28 cellular contexts compared by ENCODE assay signal in the genomic region with DNA sequence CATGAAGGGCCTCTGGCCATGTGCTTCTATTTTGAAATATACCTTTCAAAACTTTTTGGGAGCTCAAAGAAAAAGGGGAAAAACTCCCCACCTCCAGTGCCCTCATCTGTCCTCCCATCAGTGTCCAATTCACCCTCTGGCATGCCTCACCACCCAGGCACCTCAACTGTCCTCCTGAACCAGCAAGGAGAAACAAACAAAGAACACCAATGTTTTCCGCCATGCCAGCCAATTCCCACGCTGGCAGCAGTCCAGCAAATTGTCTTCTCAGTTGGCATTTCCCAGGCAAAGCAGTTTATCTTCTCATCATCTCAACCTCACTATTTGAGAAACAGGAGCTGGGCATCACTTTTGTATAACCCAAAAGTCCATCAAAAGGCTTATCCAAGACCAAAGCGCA.
"Had no signal": no experiment of that assay in that cellular context is flagged by ENCODE, and none has a peak within 500 bp of the region (broad histone marks: within the 10 kb centered on the region; RNA-seq: fewer than 3 reads in every experiment).

No MANE protein-coding gene starts in this region.

- DNase-seq: activated CD4-positive, alpha-beta memory T cell treated with anti-CD3 and anti-CD28 coated beads for 36 hours; activated CD4-positive, alpha-beta T cell treated with anti-CD3 and anti-CD28 coated beads for 36 hours; activated CD4-positive, alpha-beta T cell treated with anti-CD3 and anti-CD28 coated beads, Interleukin-2, amount 10 ng/mL, durations not matched to agents 24 days and 14 days; activated CD4-positive, CD25-positive, alpha-beta regulatory T cell; activated CD4-positive, CD25-positive, alpha-beta regulatory T cell treated with anti-CD3 and anti-CD28 coated beads, Interleukin-2, amount 50 U/mL, for 72 hours; activated CD8-positive, alpha-beta memory T cell treated with anti-CD3 and anti-CD28 coated beads, Interleukin-2, amount 10 ng/mL, durations not matched to agents 7 days and 5 days; activated CD8-positive, alpha-beta memory T cell treated with anti-CD3 and anti-CD28 coated beads, Interleukin-2, amount 50 U/mL, for 4 hours; activated CD8-positive, alpha-beta T cell treated with anti-CD3 and anti-CD28 coated beads, Interleukin-2, amount 10 ng/mL, durations not matched to agents 7 days and 5 days; activated effector memory CD4-positive, alpha-beta T cell treated with anti-CD3 and anti-CD28 coated beads, Interleukin-2, amount 50 U/mL, for 16 hours; activated naive CD4-positive, alpha-beta T cell treated with anti-CD3 and anti-CD28 coated beads for 36 hours; activated naive CD8-positive, alpha-beta T cell treated with anti-CD3 and anti-CD28 coated beads for 36 hours; activated naive CD8-positive, alpha-beta T cell treated with anti-CD3 and anti-CD28 coated beads, Interleukin-2, amount 50 U/mL, for 24 hours; activated T-cell treated with anti-CD3 and anti-CD28 coated beads, Interleukin-2, amount 50 U/mL, for 1 hour; activated T-cell treated with anti-CD3 and anti-CD28 coated beads, Interleukin-2, amount 50 U/mL, for 48 hours; adrenal gland; amygdala; aorta; body of pancreas; caudate nucleus; colonic mucosa; effector CD4-positive, alpha-beta T cell; esophagus squamous epithelium; foreskin melanocyte; heart right ventricle; T-helper 2 cell had no signal

- H3K4me3 ChIP-seq: adrenal gland, body of pancreas, colonic mucosa, esophagus squamous epithelium, gastroesophageal sphincter, heart right ventricle, hepatocyte had no signal

- H3K27ac ChIP-seq: adrenal gland, body of pancreas, colonic mucosa, epithelial cell of prostate, esophagus squamous epithelium, gastroesophageal sphincter, heart right ventricle, hepatocyte had no signal

- ATAC-seq: activated CD4-positive, alpha-beta T cell treated with anti-CD3 and anti-CD28 coated beads for 36 hours; activated CD8-positive, alpha-beta memory T cell treated with anti-CD3 and anti-CD28 coated beads, Interleukin-2, amount 10 ng/mL, durations not matched to agents 7 days and 5 days; activated CD8-positive, alpha-beta T cell treated with anti-CD3 and anti-CD28 coated beads, Interleukin-2, amount 10 ng/mL, durations not matched to agents 7 days and 5 days; activated naive CD8-positive, alpha-beta T cell treated with anti-CD3 and anti-CD28 coated beads, Interleukin-2, amount 50 U/mL, for 24 hours; body of pancreas; gastroesophageal sphincter; heart right ventricle had no signal
